In the genomic region with DNA sequence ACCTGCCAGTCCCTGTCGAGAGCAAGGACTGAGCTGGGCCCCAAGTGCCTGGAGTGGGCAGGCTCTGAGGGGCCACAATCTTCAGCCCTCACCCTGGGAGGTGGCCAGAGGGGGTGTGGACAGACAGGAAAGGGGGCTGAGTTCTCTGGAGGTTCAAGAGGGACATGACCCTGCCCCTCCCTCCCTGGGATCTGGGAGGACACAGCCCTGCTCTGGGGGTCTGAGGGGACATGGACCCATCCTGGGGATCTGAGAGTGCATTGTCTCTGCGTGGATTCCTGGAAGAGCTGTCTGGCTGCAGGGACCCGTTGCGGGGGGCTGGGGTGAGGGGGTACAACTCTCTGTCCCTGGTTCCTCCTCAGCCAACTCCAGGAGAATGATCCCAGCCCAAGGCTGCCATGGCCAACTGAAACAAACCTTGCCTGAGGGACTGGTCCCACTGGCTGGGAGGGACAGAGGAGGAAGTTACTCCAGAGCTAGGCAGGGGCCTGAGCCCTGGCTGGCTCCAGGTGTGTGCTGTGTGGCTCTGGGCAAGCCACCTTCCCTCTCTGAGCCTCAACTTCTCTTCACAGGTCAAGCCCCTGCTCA, we compare ENCODE assay signal across 2 cellular contexts.
TF ChIP-seq lines count a peak whose summit lies in the region.

No MANE protein-coding gene starts in this region.

TF ChIP-seq in SK-N-SH treated with all-trans-retinoic acid at 6 μM for 48 hours, 23 proteins besides CTCF, POLR2A, EP300 and RAD21 (continued from another document):
- TF ChIP-seq, protein P1, sequence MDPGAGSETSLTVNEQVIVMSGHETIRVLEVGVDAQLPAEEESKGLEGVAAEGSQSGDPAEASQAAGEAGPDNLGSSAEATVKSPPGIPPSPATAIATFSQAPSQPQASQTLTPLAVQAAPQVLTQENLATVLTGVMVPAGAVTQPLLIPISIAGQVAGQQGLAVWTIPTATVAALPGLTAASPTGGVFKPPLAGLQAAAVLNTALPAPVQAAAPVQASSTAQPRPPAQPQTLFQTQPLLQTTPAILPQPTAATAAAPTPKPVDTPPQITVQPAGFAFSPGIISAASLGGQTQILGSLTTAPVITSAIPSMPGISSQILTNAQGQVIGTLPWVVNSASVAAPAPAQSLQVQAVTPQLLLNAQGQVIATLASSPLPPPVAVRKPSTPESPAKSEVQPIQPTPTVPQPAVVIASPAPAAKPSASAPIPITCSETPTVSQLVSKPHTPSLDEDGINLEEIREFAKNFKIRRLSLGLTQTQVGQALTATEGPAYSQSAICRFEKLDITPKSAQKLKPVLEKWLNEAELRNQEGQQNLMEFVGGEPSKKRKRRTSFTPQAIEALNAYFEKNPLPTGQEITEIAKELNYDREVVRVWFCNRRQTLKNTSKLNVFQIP (CRISPR knock-in tag; IDR thresholded peaks at IDR 0.05; ENCODE audit: borderline replicate concordance, low read depth), result no peak
- no peak for TF ChIP-seq BACH2 (CRISPR knock-in tag; IDR thresholded peaks at IDR 0.05; ENCODE audit: borderline replicate concordance)
- TF ChIP-seq ESRRG (CRISPR knock-in tag; IDR thresholded peaks at IDR 0.05), result no peak

TF ChIP-seq in K562, 482 proteins besides CTCF, POLR2A, EP300 and RAD21 (continued from another document):
- TF ChIP-seq GATA2 (CRISPR knock-in tag; IDR thresholded peaks at IDR 0.05) (no peak), ZFP36 (IDR thresholded peaks at IDR 0.05; ENCODE audit: low read depth, low read length, partially characterized antibody) (peak; percentile 87), THRAP3 (IDR thresholded peaks at IDR 0.05; ENCODE audit: borderline replicate concordance) (no peak)
- TF ChIP-seq, protein P2, sequence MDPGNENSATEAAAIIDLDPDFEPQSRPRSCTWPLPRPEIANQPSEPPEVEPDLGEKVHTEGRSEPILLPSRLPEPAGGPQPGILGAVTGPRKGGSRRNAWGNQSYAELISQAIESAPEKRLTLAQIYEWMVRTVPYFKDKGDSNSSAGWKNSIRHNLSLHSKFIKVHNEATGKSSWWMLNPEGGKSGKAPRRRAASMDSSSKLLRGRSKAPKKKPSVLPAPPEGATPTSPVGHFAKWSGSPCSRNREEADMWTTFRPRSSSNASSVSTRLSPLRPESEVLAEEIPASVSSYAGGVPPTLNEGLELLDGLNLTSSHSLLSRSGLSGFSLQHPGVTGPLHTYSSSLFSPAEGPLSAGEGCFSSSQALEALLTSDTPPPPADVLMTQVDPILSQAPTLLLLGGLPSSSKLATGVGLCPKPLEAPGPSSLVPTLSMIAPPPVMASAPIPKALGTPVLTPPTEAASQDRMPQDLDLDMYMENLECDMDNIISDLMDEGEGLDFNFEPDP (CRISPR knock-in tag; IDR thresholded peaks at IDR 0.05), result no peak
TF ChIP-seq in K562: peak in this region for 4.
